1 cellular context compared by ENCODE assay signal in the genomic region with DNA sequence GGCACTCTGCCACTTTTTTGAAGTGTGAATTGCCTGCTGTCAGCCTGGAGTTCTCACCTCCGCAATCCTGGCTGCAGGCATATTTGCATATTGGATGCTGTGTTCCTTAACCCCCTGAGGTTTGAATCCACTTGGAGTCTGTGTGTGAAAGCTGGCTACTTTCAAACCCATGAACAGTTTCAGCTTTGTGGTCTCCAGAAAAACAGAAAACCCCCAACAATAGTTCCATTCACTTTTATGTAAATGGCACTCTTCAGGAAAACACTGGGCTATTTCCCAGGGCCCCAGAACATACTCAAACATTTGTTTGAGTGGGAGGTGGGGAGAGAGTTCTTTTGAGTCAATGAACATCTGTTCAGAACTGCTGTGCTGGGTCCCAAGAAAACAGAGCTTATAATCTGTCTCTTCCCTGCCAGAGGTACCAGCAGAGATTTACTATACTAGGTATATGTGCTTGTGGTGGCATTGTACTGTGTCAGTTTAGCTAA.
TF ChIP-seq lines count a peak whose summit lies in the region.

No MANE protein-coding gene starts in this region.

TF ChIP-seq in H1, 55 proteins besides CTCF, POLR2A, EP300 and RAD21 (continued from another document):
- TF ChIP-seq SIN3A (conservative IDR thresholded peaks at IDR 0.05 in 1 of 2, IDR thresholded peaks at IDR 0.05 in 1 of 2; ENCODE audit: low read depth in 1 of 2, low read length in 2 of 2) (peak in 1 of 2 experiments; percentile 46; a peak in 1 of 4 replicates), BACH1 (IDR thresholded peaks at IDR 0.05; ENCODE audit: low read length) (peak; percentile 85), YY1 (IDR thresholded peaks at IDR 0.05; ENCODE audit: low read depth, low read length) (no peak), SP4 (IDR thresholded peaks at IDR 0.05; ENCODE audit: low read length) (no peak), EZH2 (IDR thresholded peaks at IDR 0.05; ENCODE audit: low read depth, low read length, severe bottlenecking) (no peak)
